ENCODE assay signal across 7 cellular contexts in genomic region chr4:15729910-15730533, GRCh38.
A peak's percentile ranks its signal among the peaks of the same experiment; 100 is the strongest.
DNase-seq lines count a peak whose midpoint lies in the region; ATAC-seq, FAIRE-seq and TF ChIP-seq lines count a peak whose summit lies in the region.

No MANE protein-coding gene starts in this region.

- peak; percentile 87 for TF ChIP-seq CTCF in RWPE1 (conservative IDR thresholded peaks at IDR 0.05; ENCODE audit: low read depth)

- no peak for FAIRE-seq in HTR-8/SVneo (lab: Jason Lieb, UNC)

- CTCF ChIA-PET in RWPE1 (lab: Yijun Ruan, JAX) = no interaction called here

- ATAC-seq in GM18517 (IDR thresholded peaks at IDR 0.05; ENCODE audit: unreplicated experiment) = peak; percentile 73
- ATAC-seq in GM19324 (IDR thresholded peaks at IDR 0.05; ENCODE audit: low FRiP score, unreplicated experiment) = no peak

- H3K27ac ChIP-seq in RWPE1 = no peak overlapping the region

- DNase-seq in D341Med (ENCODE audit: low spot score) (peak; percentile 60), HTR-8/SVneo (ENCODE audit: insufficient read length, low spot score) (peak; percentile 66), RWPE1 (ENCODE audit: low spot score) (peak; percentile 33), dedifferentiated amniotic fluid mesenchymal stem cell (ENCODE audit: extremely low spot score) (peak; percentile 57), medulla oblongata (ENCODE audit: extremely low spot score) (peak; percentile 83)

- POLR2A ChIA-PET in RWPE1 (lab: Yijun Ruan, JAX; ENCODE audit: low non-redundant PET) = no interaction called here

Comparison
In these comparisons a context has a peak if more than half of its experiments do, and no peak if none do; other contexts are left out.
1. DNase-seq: peak in every context shown above with its lines; median percentile 83 in medulla oblongata; 66 in HTR-8/SVneo; 60 in D341Med; 57 in dedifferentiated amniotic fluid mesenchymal stem cell; 33 in RWPE1.